Comparison of ENCODE assay signal across 1 cellular context in genomic region chr5:94618493-94619328, GRCh38.
TF ChIP-seq lines count a peak whose summit lies in the region.

KIAA0825 (minus strand) TSS chr5:94618604; CDS start chr5:94537126, 81,478 bp downstream.
SLF1 (plus strand) TSS chr5:94618669; CDS start chr5:94628811, 10,142 bp downstream.

TF ChIP-seq in HCT116, 20 proteins besides CTCF, POLR2A, EP300 and RAD21 (continued from another document):
- TF ChIP-seq ELF1 (IDR thresholded peaks at IDR 0.05; ENCODE audit: borderline replicate concordance, low read depth) (no peak; the same call in 1 of the 2 replicates), FOSL1 (IDR thresholded peaks at IDR 0.05; ENCODE audit: low read depth) (no peak), CEBPB (IDR thresholded peaks at IDR 0.05; ENCODE audit: low read depth) (no peak), ZNF274 (IDR thresholded peaks at IDR 0.05; ENCODE audit: low read depth, low read length) (no peak), SP1 (IDR thresholded peaks at IDR 0.05; ENCODE audit: low read depth) (no peak), JUND (IDR thresholded peaks at IDR 0.05) (no peak), EGR1 (IDR thresholded peaks at IDR 0.05; ENCODE audit: low read depth) (peak; percentile 66)
